In the genomic region with DNA sequence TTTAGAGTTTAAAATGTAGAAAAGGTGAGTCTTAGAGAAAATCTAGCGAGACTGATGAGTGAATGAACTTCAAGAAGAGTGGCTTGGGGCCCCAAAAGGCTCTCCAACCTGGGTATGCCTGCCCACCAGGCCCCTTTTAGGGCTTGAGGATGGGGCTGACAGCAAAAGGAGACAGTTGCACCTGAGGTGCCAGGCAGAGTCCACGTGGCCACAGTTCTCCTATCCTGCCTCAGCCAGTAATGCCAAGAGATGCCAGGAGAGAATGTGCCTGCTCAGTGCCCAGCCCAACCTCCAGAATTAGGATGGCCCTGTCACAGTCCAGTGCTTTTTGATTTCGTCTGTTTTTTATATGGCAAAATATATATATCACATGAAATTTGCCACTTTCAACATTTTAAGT, we compare ENCODE assay signal across 2 cellular contexts.
"Had no signal": no experiment of that assay in that cellular context is flagged by ENCODE, and none has a peak within 500 bp of the region (broad histone marks: within the 10 kb centered on the region; RNA-seq: fewer than 3 reads in every experiment).

No MANE protein-coding gene starts in this region.

- H3K4me3 Mint-ChIP-seq: GM23338, H9 had no signal

- H2AFZ ChIP-seq: GM23338 had no signal

- DNase-seq: H9 had no signal

- H3K4me3 ChIP-seq: GM23338 had no signal

- H3K4me2 ChIP-seq: GM23338 had no signal

- ATAC-seq: GM23338 had no signal

- H3K9me3 Mint-ChIP-seq: GM23338, H9 had no signal

- H3K27ac Mint-ChIP-seq: GM23338, H9 had no signal
